Comparison of ENCODE assay signal across 17 cellular contexts in genomic region chr1:78168306-78168705, GRCh38.
DNase-seq lines count a peak whose midpoint lies in the region; ATAC-seq, FAIRE-seq and TF ChIP-seq lines count a peak whose summit lies in the region.
"Had no signal": no experiment of that assay in that cellular context is flagged by ENCODE, and none has a peak within 500 bp of the region (broad histone marks: within the 10 kb centered on the region; RNA-seq: fewer than 3 reads in every experiment).

No MANE protein-coding gene starts in this region.

- H3K4me1 ChIP-seq in GM23248 (ENCODE audit: insufficient read depth) (peaks cover 20% of the 10 kb centered on the region), SK-N-SH (ENCODE audit: control insufficient read depth in 1 of 2, insufficient read depth in 2 of 2, low read depth in 1 of 2, low read length in 1 of 2) (peaks cover 0 to 17% of the 10 kb centered on the region in 2 experiments; a peak in 1 of 4 replicates)

- FAIRE-seq in bronchial epithelial cell (lab: Jason Lieb, UNC), result peak; percentile 52

- H3K9ac ChIP-seq in GM23248 (no peak overlapping the region), SK-N-SH (no peak overlapping the region)

- no peaks in the 10 kb centered on the region for H3K36me3 Mint-ChIP-seq in stimulated activated effector memory CD8-positive, alpha-beta T cell treated with anti-CD3 and anti-CD28 coated beads, Interleukin-12 subunit alpha, Interleukin-12 subunit beta, amount 100 ng/mL, for 72 hours
- H3K36me3 Mint-ChIP-seq: IgD-negative memory B cell had no signal

- DNase-seq in GM23248, result peak; percentile 59
- peak; percentile 87 for DNase-seq in MV-4-11 (lab: John Stamatoyannopoulos, UW)
- DNase-seq in bronchial epithelial cell (ENCODE audit: low read depth), result no peak
- DNase-seq in stimulated activated effector memory CD8-positive, alpha-beta T cell treated with anti-CD3 and anti-CD28 coated beads, Interleukin-12 subunit alpha, Interleukin-12 subunit beta, amount 100 ng/mL, for 72 hours (ENCODE audit: low spot score in 2 of 2), result no peak
- DNase-seq in NCI-H69 (lab: John Stamatoyannopoulos, UW), result no peak
- no peak for DNase-seq in dermis blood vessel endothelial cell
- no peak for DNase-seq in SK-N-SH
- DNase-seq: H9, NCI-H1092 treated with DMSO at 0.1 percent for 48 hours, NCI-H1694, NCI-H2107, NCI-H226, NCI-H526 treated with DMSO at 0.1 percent for 48 hours, PC-9, Right ventricle myocardium superior had no signal

- CTCF ChIA-PET in SK-N-SH (lab: Yijun Ruan, JAX), result no interaction called here

- no peak overlapping the region for H3K27ac Mint-ChIP-seq in stimulated activated effector memory CD8-positive, alpha-beta T cell treated with anti-CD3 and anti-CD28 coated beads, Interleukin-12 subunit alpha, Interleukin-12 subunit beta, amount 100 ng/mL, for 72 hours
- H3K27ac Mint-ChIP-seq: IgD-negative memory B cell had no signal

- H4K20me1 ChIP-seq in GM23248 (ENCODE audit: insufficient read depth), result no peaks in the 10 kb centered on the region
- H4K20me1 ChIP-seq in SK-N-SH (ENCODE audit: insufficient read depth), result no peaks in the 10 kb centered on the region

- no peak for TF ChIP-seq EP300 in SK-N-SH (IDR thresholded peaks at IDR 0.05; ENCODE audit: borderline replicate concordance in 1 of 2, low read depth in 1 of 2, low read length in 1 of 2)

- ATAC-seq in stimulated activated effector memory CD8-positive, alpha-beta T cell treated with anti-CD3 and anti-CD28 coated beads, Interleukin-12 subunit alpha, Interleukin-12 subunit beta, amount 100 ng/mL, for 72 hours, result peak; percentile 16
- ATAC-seq: SK-N-SH treated with all-trans-retinoic acid at 6 μM for 48 hours had no signal

- H3K4me2 ChIP-seq in GM23248 (ENCODE audit: unreplicated experiment) (no peak overlapping the region), SK-N-SH (no peak overlapping the region)
- H3K4me2 ChIP-seq: PC-9 had no signal

- H3K27me3 ChIP-seq in GM23248 (replicated peaks; ENCODE audit: insufficient read depth), result no peaks in the 10 kb centered on the region
- no peaks in the 10 kb centered on the region for H3K27me3 ChIP-seq in bronchial epithelial cell (ENCODE audit: control insufficient read depth, insufficient read depth, low read length)
- no peaks in the 10 kb centered on the region for H3K27me3 ChIP-seq in SK-N-SH (ENCODE audit: insufficient read depth)

- TF ChIP-seq CTCF in bronchial epithelial cell (IDR thresholded peaks at IDR 0.05; ENCODE audit: insufficient read depth, low read length, severe bottlenecking) (no peak), SK-N-SH (IDR thresholded peaks at IDR 0.05) (no peak)

- no peaks in the 10 kb centered on the region for H3K4me1 Mint-ChIP-seq in stimulated activated effector memory CD8-positive, alpha-beta T cell treated with anti-CD3 and anti-CD28 coated beads, Interleukin-12 subunit alpha, Interleukin-12 subunit beta, amount 100 ng/mL, for 72 hours
- H3K4me1 Mint-ChIP-seq: H9 had no signal

- no peaks in the 10 kb centered on the region for H3K9me2 ChIP-seq in GM23248 (ENCODE audit: insufficient read depth)
- no peaks in the 10 kb centered on the region for H3K9me2 ChIP-seq in SK-N-SH

- no peaks in the 10 kb centered on the region for H3K9me3 Mint-ChIP-seq in stimulated activated effector memory CD8-positive, alpha-beta T cell treated with anti-CD3 and anti-CD28 coated beads, Interleukin-12 subunit alpha, Interleukin-12 subunit beta, amount 100 ng/mL, for 72 hours
- H3K9me3 Mint-ChIP-seq: H9 had no signal

- H3K79me2 ChIP-seq in GM23248 (ENCODE audit: insufficient read depth), result no peaks in the 10 kb centered on the region
- no peaks in the 10 kb centered on the region for H3K79me2 ChIP-seq in SK-N-SH (ENCODE audit: insufficient read depth)

- H3K27ac ChIP-seq in GM23248, result no peak overlapping the region
- no peak overlapping the region for H3K27ac ChIP-seq in SK-N-SH (ENCODE audit: low read depth in 2 of 2, low read length in 1 of 2)
- H3K27ac ChIP-seq: PC-9 had no signal

- H3K9me3 ChIP-seq in GM23248 (ENCODE audit: low read depth) (no peaks in the 10 kb centered on the region), SK-N-SH (no peaks in the 10 kb centered on the region)

- H2AFZ ChIP-seq in GM23248 (no peak overlapping the region), SK-N-SH (ENCODE audit: low read depth) (no peak overlapping the region; the same call in 1 of the 2 replicates)
- H2AFZ ChIP-seq: PC-9 had no signal

- no peak for TF ChIP-seq RAD21 in SK-N-SH (IDR thresholded peaks at IDR 0.05; ENCODE audit: low read length)

- no peak overlapping the region for H3K4me3 ChIP-seq in GM23248
- H3K4me3 ChIP-seq in bronchial epithelial cell (ENCODE audit: low read depth, low read length), result no peak overlapping the region
- H3K4me3 ChIP-seq in SK-N-SH (ENCODE audit: low read depth in 2 of 2, low read length in 1 of 2), result no peak overlapping the region
- H3K4me3 ChIP-seq: PC-9 had no signal

- in situ Hi-C loops in GM23248 (cut with MboI), result no loop called here

- H3K36me3 ChIP-seq in GM23248 (ENCODE audit: low read depth), result no peaks in the 10 kb centered on the region
- H3K36me3 ChIP-seq in bronchial epithelial cell (ENCODE audit: control insufficient read depth, insufficient read depth, low read length), result no peaks in the 10 kb centered on the region
- H3K36me3 ChIP-seq in SK-N-SH (replicated peaks in 1 of 2; ENCODE audit: control insufficient read depth in 1 of 2, insufficient read depth in 2 of 2, low read length in 1 of 2), result no peaks in the 10 kb centered on the region

- POLR2A ChIA-PET in SK-N-SH (lab: Yijun Ruan, JAX), result no interaction called here

- H3K4me3 Mint-ChIP-seq in stimulated activated effector memory CD8-positive, alpha-beta T cell treated with anti-CD3 and anti-CD28 coated beads, Interleukin-12 subunit alpha, Interleukin-12 subunit beta, amount 100 ng/mL, for 72 hours, result no peak overlapping the region
- H3K4me3 Mint-ChIP-seq: H9, IgD-negative memory B cell had no signal

- H3F3A ChIP-seq in GM23248 (ENCODE audit: insufficient read depth), result peaks cover 21% of the 10 kb centered on the region
- peaks cover 17% of the 10 kb centered on the region for H3F3A ChIP-seq in SK-N-SH (replicated peaks; ENCODE audit: insufficient read depth)

TF ChIP-seq in SK-N-SH, 30 proteins besides CTCF, POLR2A, EP300 and RAD21:
- TF ChIP-seq MAX (IDR thresholded peaks at IDR 0.05; ENCODE audit: low read depth) (no peak), TCF12 (IDR thresholded peaks at IDR 0.05) (no peak)

Comparison
In these comparisons a context has a peak if more than half of its experiments do, and no peak if none do; other contexts are left out.
1. DNase-seq: peak in GM23248 (single experiment) and MV-4-11 (single experiment); none in bronchial epithelial cell (single experiment), stimulated activated effector memory CD8-positive, alpha-beta T cell treated with anti-CD3 and anti-CD28 coated beads, Interleukin-12 subunit alpha, Interleukin-12 subunit beta, amount 100 ng/mL, for 72 hours (0 of 2), NCI-H69 (single experiment), dermis blood vessel endothelial cell (single experiment) and SK-N-SH (single experiment).